Comparison of ENCODE assay signal across 9 cellular contexts in the genomic region with DNA sequence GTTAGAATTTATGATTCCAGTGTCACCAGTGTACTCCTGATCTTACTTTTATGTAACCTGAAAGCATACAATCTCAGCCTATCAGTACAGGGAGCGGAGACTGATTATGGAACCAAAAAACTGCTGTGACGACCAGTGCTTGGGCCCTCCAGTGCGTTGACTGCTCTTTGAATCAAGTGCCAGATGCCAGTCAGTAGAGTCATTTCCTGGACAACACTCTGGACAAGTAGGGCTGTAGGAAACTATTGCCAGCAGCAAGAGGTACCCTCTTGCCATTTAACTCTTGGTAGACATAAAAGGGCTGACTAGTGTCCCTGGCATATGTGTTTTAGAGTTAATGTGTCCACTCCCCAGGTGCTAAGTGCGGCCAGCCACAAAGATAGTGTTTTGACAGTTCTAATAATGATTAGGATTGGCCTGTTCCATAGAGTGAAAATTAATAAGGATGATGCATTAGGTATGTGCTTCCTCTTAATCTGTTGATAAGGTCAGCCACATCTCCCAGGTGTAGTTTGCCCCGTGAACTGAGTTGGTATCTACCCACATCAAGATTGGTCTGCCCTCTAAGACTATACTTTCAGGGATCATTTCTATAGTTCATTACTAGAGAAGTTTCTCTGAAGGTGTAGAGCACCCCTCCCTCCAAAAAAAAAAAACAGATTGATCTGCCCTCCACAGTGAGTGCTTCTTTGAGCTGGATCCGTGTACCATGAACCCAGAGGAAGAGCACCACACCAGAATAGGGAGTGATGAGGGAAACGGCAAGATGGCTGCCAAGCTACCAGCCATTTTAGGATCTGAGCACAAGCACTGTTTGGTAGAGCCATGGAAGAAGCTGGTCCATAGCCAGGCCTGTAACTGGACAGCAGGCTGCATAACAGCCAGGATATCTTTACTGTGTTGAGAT. TPM values are rescaled to one million over a fixed set of nuclear protein-coding genes. Genes with fewer than 3 reads are reported as not detected.
DNase-seq lines count a peak whose midpoint lies in the region; ATAC-seq, FAIRE-seq and TF ChIP-seq lines count a peak whose summit lies in the region.
"Had no signal": no experiment of that assay in that cellular context is flagged by ENCODE, and none has a peak within 500 bp of the region (broad histone marks: within the 10 kb centered on the region; RNA-seq: fewer than 3 reads in every experiment).

No MANE protein-coding gene starts in this region.

- no peak overlapping the region for H3K23ac ChIP-seq in neuronal stem cell (ENCODE audit: low read depth, low read length, poor library complexity)

- no peak for DNase-seq in CD4-positive, CD25-positive, alpha-beta regulatory T cell
- DNase-seq in HFFc6 (peak; percentile 17), bronchial epithelial cell (ENCODE audit: low read depth) (peak; percentile 63), lung (ENCODE audit: low spot score) (peak; percentile 64), iPS-NIHi7 (ENCODE audit: extremely low spot score) (no peak), neuronal stem cell (ENCODE audit: low spot score) (no peak), RPMI8226 (no peak)
- DNase-seq: KBM-7 had no signal

- no peak overlapping the region for H3K9ac ChIP-seq in neuronal stem cell (ENCODE audit: low read depth, low read length, poor library complexity)

- peak overlapping the region; percentile 73 to 91 (median 79) for H3K27ac Mint-ChIP-seq in CD4-positive, CD25-positive, alpha-beta regulatory T cell
- peak overlapping the region; percentile 56 for H3K27ac Mint-ChIP-seq in HFFc6

- no peaks in the 10 kb centered on the region for H3K9me3 ChIP-seq in CD4-positive, CD25-positive, alpha-beta regulatory T cell (ENCODE audit: control insufficient read depth in 2 of 2, low read length in 2 of 2)
- H3K9me3 ChIP-seq in lung (ENCODE audit: control insufficient read depth in 2 of 2, insufficient read depth in 1 of 2, low read length in 1 of 2) (no peaks in the 10 kb centered on the region), neuronal stem cell (replicated peaks in 1 of 2; ENCODE audit: control insufficient read depth in 2 of 2, insufficient read depth in 1 of 2, low read depth in 1 of 2, low read length in 2 of 2) (peaks cover 0 to 3% of the 10 kb centered on the region in 2 donors)

- H3K4me2 ChIP-seq in neuronal stem cell (ENCODE audit: insufficient read depth, low read length, poor library complexity, severe bottlenecking) = no peak overlapping the region

- no peak overlapping the region for H3K14ac ChIP-seq in neuronal stem cell (ENCODE audit: low read length)

- ATAC-seq in CD4-positive, CD25-positive, alpha-beta regulatory T cell (ENCODE audit: low read depth in 2 of 2) = no peak
- ATAC-seq in lung (ENCODE audit: insufficient read depth, low FRiP score) (peak; percentile 78), HG03457 (IDR thresholded peaks at IDR 0.05; ENCODE audit: unreplicated experiment) (no peak)

- no peak for FAIRE-seq in bronchial epithelial cell (lab: Jason Lieb, UNC)

- peaks cover 22% of the 10 kb centered on the region for H3K36me3 Mint-ChIP-seq in CD4-positive, CD25-positive, alpha-beta regulatory T cell
- H3K36me3 Mint-ChIP-seq in HFFc6 (ENCODE audit: low read depth) = peaks cover 18% of the 10 kb centered on the region

- no peak overlapping the region for H3K4me3 ChIP-seq in CD4-positive, CD25-positive, alpha-beta regulatory T cell (ENCODE audit: low read depth, low read length)
- H3K4me3 ChIP-seq in bronchial epithelial cell (ENCODE audit: low read depth, low read length) (no peak overlapping the region), lung (no peak overlapping the region), neuronal stem cell (ENCODE audit: low read length in 2 of 2) (no peak overlapping the region)

- H3K9me3 Mint-ChIP-seq in CD4-positive, CD25-positive, alpha-beta regulatory T cell = no peaks in the 10 kb centered on the region
- H3K9me3 Mint-ChIP-seq in HFFc6 = no peaks in the 10 kb centered on the region

- H3K79me1 ChIP-seq in neuronal stem cell (ENCODE audit: low read depth, low read length) = peaks cover 2% of the 10 kb centered on the region

- H3K4ac ChIP-seq in neuronal stem cell (ENCODE audit: low read length) = no peak overlapping the region

- peaks cover 21% of the 10 kb centered on the region for H3K4me1 ChIP-seq in CD4-positive, CD25-positive, alpha-beta regulatory T cell (ENCODE audit: control insufficient read depth, insufficient read depth, low read length, poor library complexity, severe bottlenecking)
- H3K4me1 ChIP-seq in lung (ENCODE audit: control insufficient read depth in 2 of 2, insufficient read depth in 2 of 2, low read length in 2 of 2) (peaks cover 5 to 8% of the 10 kb centered on the region in 2 donors), neuronal stem cell (ENCODE audit: control insufficient read depth in 2 of 2, insufficient read depth in 1 of 2, low read depth in 1 of 2, low read length in 2 of 2) (no peaks in the 10 kb centered on the region)

- no peak for TF ChIP-seq CTCF in HFFc6 (IDR thresholded peaks at IDR 0.05)
- no peak for TF ChIP-seq CTCF in bronchial epithelial cell (IDR thresholded peaks at IDR 0.05; ENCODE audit: insufficient read depth, low read length, severe bottlenecking)
- TF ChIP-seq CTCF in lung (IDR thresholded peaks at IDR 0.05; ENCODE audit: control extremely low read depth, extremely low read depth) = no peak

- H3K4me1 Mint-ChIP-seq in CD4-positive, CD25-positive, alpha-beta regulatory T cell = peaks cover 42 to 72% (median 55%) of the 10 kb centered on the region in 4 donors
- H3K4me1 Mint-ChIP-seq in HFFc6 (ENCODE audit: low read depth) = peaks cover 41% of the 10 kb centered on the region

- H2BK15ac ChIP-seq in neuronal stem cell (ENCODE audit: low read length) = no peak overlapping the region

- no peak overlapping the region for H4K8ac ChIP-seq in neuronal stem cell (ENCODE audit: low read depth, low read length)

- H2BK120ac ChIP-seq in neuronal stem cell (ENCODE audit: low read depth, low read length) = no peak overlapping the region

- no peak overlapping the region for H2BK12ac ChIP-seq in neuronal stem cell (ENCODE audit: low read length)

- H3K27ac ChIP-seq in CD4-positive, CD25-positive, alpha-beta regulatory T cell (ENCODE audit: insufficient read depth, low read length, poor library complexity, severe bottlenecking) = no peak overlapping the region
- H3K27ac ChIP-seq in lung (ENCODE audit: low read depth in 1 of 2, low read length in 1 of 2) (peak overlapping the region; percentile 49 to 50), neuronal stem cell (replicated peaks; ENCODE audit: low read length) (no peak overlapping the region)

- H3K36me3 ChIP-seq in CD4-positive, CD25-positive, alpha-beta regulatory T cell (ENCODE audit: control insufficient read depth, insufficient read depth, low read length) = peaks cover 30% of the 10 kb centered on the region
- H3K36me3 ChIP-seq in bronchial epithelial cell (ENCODE audit: control insufficient read depth, insufficient read depth, low read length) = peaks cover 13% of the 10 kb centered on the region
- peaks cover 9 to 15% of the 10 kb centered on the region in 2 donors for H3K36me3 ChIP-seq in lung (ENCODE audit: control insufficient read depth in 2 of 2, insufficient read depth in 2 of 2, low read length in 2 of 2)
- H3K36me3 ChIP-seq in neuronal stem cell (replicated peaks in 1 of 2; ENCODE audit: control insufficient read depth in 2 of 2, insufficient read depth in 2 of 2, low read length in 2 of 2) = peaks cover 17 to 89% of the 10 kb centered on the region in 2 donors

- no peak overlapping the region for H4K91ac ChIP-seq in neuronal stem cell (ENCODE audit: low read depth, low read length, poor library complexity)

- no peak overlapping the region for H2AFZ ChIP-seq in neuronal stem cell (ENCODE audit: low read length)

- H3K4me3 Mint-ChIP-seq in CD4-positive, CD25-positive, alpha-beta regulatory T cell = peak overlapping the region in 2 of 4 donors; percentile 22 to 58
- no peak overlapping the region for H3K4me3 Mint-ChIP-seq in HFFc6

- H2BK5ac ChIP-seq in neuronal stem cell (ENCODE audit: low read length) = no peak overlapping the region

- no peaks in the 10 kb centered on the region for H3K27me3 Mint-ChIP-seq in CD4-positive, CD25-positive, alpha-beta regulatory T cell
- H3K27me3 Mint-ChIP-seq in HFFc6 (ENCODE audit: insufficient read depth) = no peaks in the 10 kb centered on the region

- H3K27me3 ChIP-seq in CD4-positive, CD25-positive, alpha-beta regulatory T cell (ENCODE audit: control insufficient read depth, insufficient read depth, low read length) = no peaks in the 10 kb centered on the region
- no peaks in the 10 kb centered on the region for H3K27me3 ChIP-seq in bronchial epithelial cell (ENCODE audit: control insufficient read depth, insufficient read depth, low read length)
- no peaks in the 10 kb centered on the region for H3K27me3 ChIP-seq in lung (ENCODE audit: control insufficient read depth, insufficient read depth)
- no peaks in the 10 kb centered on the region for H3K27me3 ChIP-seq in neuronal stem cell (ENCODE audit: control insufficient read depth in 3 of 3, insufficient read depth in 3 of 3, low read depth in 1 of 3, low read length in 3 of 3)

- 64 to 88% methylated on average over 7 of the region's 7 CpGs for WGBS in lung, 2 donors
- WGBS in neuronal stem cell (ENCODE audit: extremely low coverage in 2 of 2, insufficient read length in 2 of 2, insufficient replicate concordance in 1 of 2), 2 donors = no CpG with 5 or more reads among the region's 7 CpGs

- no peak overlapping the region for H3K18ac ChIP-seq in neuronal stem cell (ENCODE audit: low read length)

- H2AK5ac ChIP-seq in neuronal stem cell (ENCODE audit: low read depth, low read length) = no peak overlapping the region

RNA-seq across cellular contexts. Expression of a gene that starts 20.7 kb away (rescaled TPM):
- 0.49 TPM for total RNA-seq in CD4-positive, CD25-positive, alpha-beta regulatory T cell
- polyA plus RNA-seq in CD4-positive, CD25-positive, alpha-beta regulatory T cell = not detected
- total RNA-seq in HFFc6 (2021; fragmentation: NEBNext Ultra II Directional; extraction: Animal tissue kit (Norgen Biotek cat#: 25700)) = under 1 TPM in 3 of 6 experiments, not detected in 3; 0.15 to 0.51 (median 0.31) TPM
- 2.4 and 2.8 TPM in 2 replicates for total RNA-seq in bronchial epithelial cell
- 1 to 10 TPM in 1 of 2 donors, under 1 TPM in 1; 0.48 to 7.5 TPM for total RNA-seq in lung
- polyA plus RNA-seq in lung = 1 to 10 TPM; 3.6 to 6.0 TPM
- polyA plus RNA-seq in neuronal stem cell (2013, experiment 1 of 2) = 3.9 TPM
- polyA plus RNA-seq in neuronal stem cell (2013, experiment 2 of 2) = 4.0 TPM

RNA-seq across cellular contexts. Expression of a gene that starts 29.1 kb away (rescaled TPM):
- total RNA-seq in CD4-positive, CD25-positive, alpha-beta regulatory T cell = 49.5 TPM
- polyA plus RNA-seq in CD4-positive, CD25-positive, alpha-beta regulatory T cell = 10 to 100 TPM; 41.7 to 61.4 (median 57.0) TPM
- total RNA-seq in HFFc6 (2021; fragmentation: NEBNext Ultra II Directional; extraction: Animal tissue kit (Norgen Biotek cat#: 25700)) = 10 to 100 TPM; 44.0 to 51.5 (median 47.6) TPM
- total RNA-seq in bronchial epithelial cell (64.8 and 72.9 TPM in 2 replicates), lung (10 to 100 TPM; 54.9 to 58.6 TPM)
- 10 to 100 TPM; 18.3 to 23.3 TPM for polyA plus RNA-seq in lung
- 72.3 TPM for polyA plus RNA-seq in neuronal stem cell (2013, experiment 1 of 2)
- 74.4 TPM for polyA plus RNA-seq in neuronal stem cell (2013, experiment 2 of 2)

RNA-seq across cellular contexts. Expression of a gene that starts 35.8 kb away (rescaled TPM):
- 69.4 TPM for total RNA-seq in CD4-positive, CD25-positive, alpha-beta regulatory T cell
- 10 to 100 TPM in 3 of 4 donors, 1 to 10 TPM in 1; 9.6 to 12.1 (median 11.7) TPM for polyA plus RNA-seq in CD4-positive, CD25-positive, alpha-beta regulatory T cell
- 10 to 100 TPM; 50.6 to 64.0 (median 57.2) TPM for total RNA-seq in HFFc6 (2021; fragmentation: NEBNext Ultra II Directional; extraction: Animal tissue kit (Norgen Biotek cat#: 25700))
- total RNA-seq in bronchial epithelial cell = 14.7 and 23.2 TPM in 2 replicates
- 10 to 100 TPM; 51.9 to 64.9 TPM for total RNA-seq in lung
- polyA plus RNA-seq in lung = 10 to 100 TPM; 33.8 to 37.9 TPM
- 16.5 TPM for polyA plus RNA-seq in neuronal stem cell (2013, experiment 1 of 2)
- 16.1 TPM for polyA plus RNA-seq in neuronal stem cell (2013, experiment 2 of 2)

RNA-seq across cellular contexts. Expression of a gene that starts 55.6 kb away (rescaled TPM):
- 41.7 TPM for total RNA-seq in CD4-positive, CD25-positive, alpha-beta regulatory T cell
- 10 to 100 TPM; 38.5 to 58.0 (median 47.4) TPM for polyA plus RNA-seq in CD4-positive, CD25-positive, alpha-beta regulatory T cell
- 10 to 100 TPM; 17.8 to 23.1 (median 21.1) TPM for total RNA-seq in HFFc6 (2021; fragmentation: NEBNext Ultra II Directional; extraction: Animal tissue kit (Norgen Biotek cat#: 25700))
- total RNA-seq in bronchial epithelial cell (23.2 and 29.0 TPM in 2 replicates), lung (10 to 100 TPM; 20.4 to 28.1 TPM)
- polyA plus RNA-seq in lung = 10 to 100 TPM; 27.1 to 61.3 TPM
- polyA plus RNA-seq in neuronal stem cell (2013, experiment 1 of 2) = 26.5 TPM
- polyA plus RNA-seq in neuronal stem cell (2013, experiment 2 of 2) = 28.4 TPM

Comparison
In these comparisons a context has a peak if more than half of its experiments do, and no peak if none do; other contexts are left out.
1. DNase-seq: peak in HFFc6 (single experiment), bronchial epithelial cell (single experiment) and lung (single experiment); none in CD4-positive, CD25-positive, alpha-beta regulatory T cell (0 of 3), iPS-NIHi7 (single experiment), neuronal stem cell (single experiment) and RPMI8226 (single experiment).
2. H3K27ac ChIP-seq: peak in lung (2 of 2); none in CD4-positive, CD25-positive, alpha-beta regulatory T cell (single experiment) and neuronal stem cell (single experiment).